ENCODE assay signal across 1 cellular context in the genomic region with DNA sequence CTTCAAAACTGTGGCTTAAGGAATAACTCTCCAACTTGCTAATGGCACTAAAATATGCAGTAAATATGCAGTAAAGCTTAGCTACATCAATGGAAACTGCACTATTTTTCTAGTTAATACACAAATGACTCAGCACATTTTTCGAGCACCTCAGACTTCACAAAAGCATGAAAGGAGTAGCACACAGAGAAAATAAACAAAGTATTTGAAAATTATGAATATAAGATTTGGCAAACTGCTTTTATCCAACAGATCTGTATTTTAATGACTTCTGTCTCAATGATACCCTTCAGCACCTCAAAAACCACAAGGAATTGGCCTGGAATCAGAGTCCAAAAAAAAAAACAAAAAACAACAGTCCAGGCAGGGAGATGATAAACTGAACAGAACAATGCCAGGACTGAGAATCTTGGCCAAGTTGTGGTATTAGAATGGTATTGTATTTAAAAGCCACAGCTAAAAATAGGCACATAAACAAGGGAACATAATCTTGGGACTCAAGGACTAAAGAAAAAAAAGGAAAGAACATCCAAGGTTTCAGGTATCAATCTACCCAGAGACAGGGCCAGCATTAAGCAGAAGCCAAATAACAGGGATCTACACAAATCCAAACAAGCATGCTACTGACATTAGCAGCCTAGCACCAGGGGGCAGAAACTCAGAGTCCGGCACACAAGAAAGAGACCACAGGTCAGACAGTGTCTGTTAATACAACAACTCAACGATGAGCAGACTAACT.
TF ChIP-seq lines count a peak whose summit lies in the region.

No MANE protein-coding gene starts in this region.

TF ChIP-seq in A549, 52 proteins besides CTCF, POLR2A, EP300 and RAD21 (continued from another document):
- no peak for TF ChIP-seq FOSL2 (IDR thresholded peaks at IDR 0.05)
- 0 out of 2 replicates have a peak, but pooled peaks have one; percentile 30 for TF ChIP-seq FOSL2 (CRISPR knock-in tag; IDR thresholded peaks at IDR 0.05)
- no peak for TF ChIP-seq FOXS1 (CRISPR knock-in tag; IDR thresholded peaks at IDR 0.05)
- TF ChIP-seq NR3C1 (IDR thresholded peaks at IDR 0.05) = no peak
- TF ChIP-seq RFX5 (IDR thresholded peaks at IDR 0.05) = no peak
- no peak for TF ChIP-seq TFCP2L1 (CRISPR knock-in tag; IDR thresholded peaks at IDR 0.05)
- TF ChIP-seq HEYL (CRISPR knock-in tag; IDR thresholded peaks at IDR 0.05) = no peak
- TF ChIP-seq SMC3 (IDR thresholded peaks at IDR 0.05) = peak; percentile 21; the same call in 1 of the 3 replicates
- TF ChIP-seq ZSCAN20 (CRISPR knock-in tag; IDR thresholded peaks at IDR 0.05) = no peak
- TF ChIP-seq FOSB (CRISPR knock-in tag; IDR thresholded peaks at IDR 0.05) = no peak
- TF ChIP-seq ESRRA (IDR thresholded peaks at IDR 0.05; ENCODE audit: borderline replicate concordance, low read length) = no peak
- TF ChIP-seq NFE2L2 (conservative IDR thresholded peaks at IDR 0.05; ENCODE audit: low read length) = peak; percentile 96
- peak; percentile 98 for TF ChIP-seq MAFK (IDR thresholded peaks at IDR 0.05; ENCODE audit: partially characterized antibody)
- no peak for TF ChIP-seq PHF8 (IDR thresholded peaks at IDR 0.05; ENCODE audit: borderline replicate concordance, low read depth)
- TF ChIP-seq, protein P1, sequence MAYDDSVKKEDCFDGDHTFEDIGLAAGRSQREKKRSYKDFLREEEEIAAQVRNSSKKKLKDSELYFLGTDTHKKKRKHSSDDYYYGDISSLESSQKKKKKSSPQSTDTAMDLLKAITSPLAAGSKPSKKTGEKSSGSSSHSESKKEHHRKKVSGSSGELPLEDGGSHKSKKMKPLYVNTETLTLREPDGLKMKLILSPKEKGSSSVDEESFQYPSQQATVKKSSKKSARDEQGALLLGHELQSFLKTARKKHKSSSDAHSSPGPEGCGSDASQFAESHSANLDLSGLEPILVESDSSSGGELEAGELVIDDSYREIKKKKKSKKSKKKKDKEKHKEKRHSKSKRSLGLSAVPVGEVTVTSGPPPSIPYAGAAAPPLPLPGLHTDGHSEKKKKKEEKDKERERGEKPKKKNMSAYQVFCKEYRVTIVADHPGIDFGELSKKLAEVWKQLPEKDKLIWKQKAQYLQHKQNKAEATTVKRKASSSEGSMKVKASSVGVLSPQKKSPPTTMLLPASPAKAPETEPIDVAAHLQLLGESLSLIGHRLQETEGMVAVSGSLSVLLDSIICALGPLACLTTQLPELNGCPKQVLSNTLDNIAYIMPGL (CRISPR knock-in tag; IDR thresholded peaks at IDR 0.05; ENCODE audit: borderline replicate concordance) = no peak
- no peak for TF ChIP-seq EHMT2 (IDR thresholded peaks at IDR 0.05; ENCODE audit: low read depth)
- TF ChIP-seq SREBF2 (IDR thresholded peaks at IDR 0.05) = no peak
- no peak for TF ChIP-seq HOXB5 (CRISPR knock-in tag; IDR thresholded peaks at IDR 0.05)
- TF ChIP-seq HOXB13 (CRISPR knock-in tag; IDR thresholded peaks at IDR 0.05; ENCODE audit: low read depth) = no peak
